Comparison of ENCODE assay signal across 24 cellular contexts in genomic region chrX:630922-631496, GRCh38. TPM values are rescaled to one million over a fixed set of nuclear protein-coding genes. Genes with fewer than 3 reads are reported as not detected.
DNase-seq lines count a peak whose midpoint lies in the region; ATAC-seq and TF ChIP-seq lines count a peak whose summit lies in the region.
"Had no signal": no experiment of that assay in that cellular context is flagged by ENCODE, and none has a peak within 500 bp of the region (broad histone marks: within the 10 kb centered on the region; RNA-seq: fewer than 3 reads in every experiment).

No MANE protein-coding gene starts in this region.

- H2AFZ ChIP-seq in neural cell (ENCODE audit: low read depth, low read length), result no peak overlapping the region

- 3% methylated on average over 33 of the region's 54 CpGs for WGBS in esophagus muscularis mucosa

- ATAC-seq in GM18861 (IDR thresholded peaks at IDR 0.05; ENCODE audit: unreplicated experiment), result no peak
- ATAC-seq: left ventricle myocardium superior; right lobe of liver; stimulated activated memory B cell treated with anti-CD40 and anti-IgM and Interleukin-4, amounts not matched to agents 10 μg/mL and 1 μg/mL and 100 μg/mL, for 72 hours had no signal

- peak overlapping the region; percentile 37 for H3K4me3 ChIP-seq in AG10803 (ENCODE audit: low read length)
- peak overlapping the region; percentile 59 for H3K4me3 ChIP-seq in HFF-Myc (replicated peaks; ENCODE audit: low read depth, low read length)
- H3K4me3 ChIP-seq in esophagus muscularis mucosa, result peak overlapping the region in 1 of 4 donors; percentile 8
- peak overlapping the region; percentile 54 for H3K4me3 ChIP-seq in neural cell (ENCODE audit: low read length)
- H3K4me3 ChIP-seq: right lobe of liver had no signal

- H3K27me3 ChIP-seq in esophagus muscularis mucosa (peaks cover 0 to 81% (median 36%) of the 10 kb centered on the region in 4 donors), neural cell (ENCODE audit: insufficient read depth, low read depth, low read length) (peaks cover 94% of the 10 kb centered on the region)

- intact Hi-C loops in esophagus muscularis mucosa (cut with DNase I), result no loop called here

- DNase-seq in AG10803 (ENCODE audit: low read depth) (no peak), HFF-Myc (ENCODE audit: extremely low read depth, low read depth) (no peak), esophagus muscularis mucosa (ENCODE audit: extremely low spot score) (peak; percentile 7), amniotic stem cell (lab: John Stamatoyannopoulos, UW) (no peak), HuH-7.5 (ENCODE audit: low spot score) (no peak), RPMI8226 (no peak)
- DNase-seq: activated CD4-positive, alpha-beta T cell treated with anti-CD3 and anti-CD28 coated beads, Interleukin-2, amount 50 U/mL, for 4 hours; activated T-cell treated with anti-CD3 and anti-CD28 coated beads, Interleukin-2, amount 50 U/mL, for 1 hour; CD4-positive, alpha-beta memory T cell; DMS153; left ventricle myocardium superior; NCI-H1930; NCI-H2227 treated with DMSO at 0.1 percent for 48 hours; NCI-H748 treated with DMSO at 0.1 percent for 48 hours; occipital lobe; T-helper 1 cell had no signal

- H3K79me2 ChIP-seq in neural cell (replicated peaks; ENCODE audit: insufficient read depth, low read length), result no peaks in the 10 kb centered on the region

- H3K27ac ChIP-seq in esophagus muscularis mucosa (replicated peaks in 1 of 4), result no peak overlapping the region
- H3K27ac ChIP-seq in neural cell (ENCODE audit: low read length), result no peak overlapping the region
- H3K27ac ChIP-seq: KMS-11, right lobe of liver had no signal

- H4K20me1 ChIP-seq in neural cell (ENCODE audit: insufficient read depth), result no peaks in the 10 kb centered on the region

- H3F3A ChIP-seq in neural cell (ENCODE audit: insufficient read depth, low read length, poor library complexity, severe bottlenecking), result no peaks in the 10 kb centered on the region

- no peak for TF ChIP-seq EP300 in esophagus muscularis mucosa (IDR thresholded peaks at IDR 0.05)
- TF ChIP-seq EP300 in neural cell (conservative IDR thresholded peaks at IDR 0.05; ENCODE audit: poor library complexity, severe bottlenecking), result no peak

- no peak for TF ChIP-seq RAD21 in neural cell (conservative IDR thresholded peaks at IDR 0.05)

- no peak for TF ChIP-seq CTCF in AG10803 (conservative IDR thresholded peaks at IDR 0.05; ENCODE audit: low read length)
- no peak for TF ChIP-seq CTCF in HFF-Myc (IDR thresholded peaks at IDR 0.05; ENCODE audit: low read depth, low read length, missing control alignments)
- no peak for TF ChIP-seq CTCF in esophagus muscularis mucosa (IDR thresholded peaks at IDR 0.05)
- TF ChIP-seq CTCF in neural cell (IDR thresholded peaks at IDR 0.05; ENCODE audit: poor library complexity, severe bottlenecking), result no peak

- H3K36me3 ChIP-seq in esophagus muscularis mucosa (no peaks in the 10 kb centered on the region), neural cell (ENCODE audit: insufficient read depth, low read length) (no peaks in the 10 kb centered on the region)
- H3K36me3 ChIP-seq: right lobe of liver had no signal

- no peak overlapping the region for H3K9ac ChIP-seq in neural cell (ENCODE audit: low read length)
- H3K9ac ChIP-seq: KMS-11 had no signal

- peaks cover 0 to 19% (median 0%) of the 10 kb centered on the region in 4 donors for H3K4me1 ChIP-seq in esophagus muscularis mucosa
- H3K4me1 ChIP-seq: right lobe of liver had no signal

- no peak for TF ChIP-seq POLR2A in esophagus muscularis mucosa (IDR thresholded peaks at IDR 0.05; ENCODE audit: low read depth)

- H3K4me2 ChIP-seq in neural cell (ENCODE audit: low read length), result no peak overlapping the region
- H3K4me2 ChIP-seq: KMS-11 had no signal

- H3K9me2 ChIP-seq in neural cell (ENCODE audit: insufficient read depth, low read length), result no peaks in the 10 kb centered on the region

- H3K9me3 ChIP-seq in esophagus muscularis mucosa (no peaks in the 10 kb centered on the region), neural cell (ENCODE audit: low read length) (no peaks in the 10 kb centered on the region)
- H3K9me3 ChIP-seq: right lobe of liver had no signal

TF ChIP-seq in neural cell, 6 proteins besides CTCF, POLR2A, EP300 and RAD21:
- no peak for TF ChIP-seq TAF1 (IDR thresholded peaks at IDR 0.05; ENCODE audit: low read depth)
- peak; percentile 4 for TF ChIP-seq POLR2AphosphoS5 (IDR thresholded peaks at IDR 0.05)
- no peak for TF ChIP-seq SMC3 (conservative IDR thresholded peaks at IDR 0.05; ENCODE audit: poor library complexity)
- peak; percentile 90 for TF ChIP-seq EZH2 (IDR thresholded peaks at IDR 0.05; ENCODE audit: borderline replicate concordance, insufficient read depth, low read length, poor library complexity, severe bottlenecking)
- TF ChIP-seq MXI1 (conservative IDR thresholded peaks at IDR 0.05; ENCODE audit: poor library complexity, severe bottlenecking), result no peak
- no peak for TF ChIP-seq REST (IDR thresholded peaks at IDR 0.05; ENCODE audit: borderline replicate concordance)

RNA-seq across cellular contexts. Expression of gene SHOX, which starts 0.4 kb away (rescaled TPM):
- under 1 TPM in 1 of 4 donors, not detected in 3; 0.17 TPM for total RNA-seq in esophagus muscularis mucosa
- not detected in 2 replicates for polyA plus RNA-seq in neural cell
- polyA minus RNA-seq in neural cell, result not detected in 2 replicates
- total RNA-seq: CD4-positive, alpha-beta memory T cell; chondrocyte; fibroblast of lung; left ventricle myocardium superior; right lobe of liver had no signal
- polyA plus RNA-seq: AG04450; CD4-positive, alpha-beta memory T cell; fibroblast of lung had no signal
